In genomic region chr13:30408319-30409101, GRCh38 we compare ENCODE assay signal across 8 cellular contexts. TPM values are rescaled to one million over a fixed set of nuclear protein-coding genes. Genes with fewer than 3 reads are reported as not detected.
DNase-seq lines count a peak whose midpoint lies in the region; ATAC-seq and TF ChIP-seq lines count a peak whose summit lies in the region.

No MANE protein-coding gene starts in this region.

- peak overlapping the region; percentile 54 for H3K27ac ChIP-seq in temporal lobe (ENCODE audit: low read depth, low read length)

- ATAC-seq in HG03432 (IDR thresholded peaks at IDR 0.05; ENCODE audit: unreplicated experiment) (peak; percentile 92), omental fat pad (ENCODE audit: low FRiP score) (peak; percentile 96)

- peak overlapping the region; percentile 71 for H3K4me3 Mint-ChIP-seq in activated naive CD4-positive, alpha-beta T cell treated with anti-CD3 and anti-CD28 coated beads, Interleukin-2, amount 50 U/mL, for 24 hours

- H3K36me3 Mint-ChIP-seq in activated naive CD4-positive, alpha-beta T cell treated with anti-CD3 and anti-CD28 coated beads, Interleukin-2, amount 50 U/mL, for 24 hours, result no peaks in the 10 kb centered on the region

- TF ChIP-seq CTCF in omental fat pad (IDR thresholded peaks at IDR 0.05), result peak in 2 of 3 donors; percentile 4 to 41

- DNase-seq in AG20443 (ENCODE audit: low spot score), result peak; percentile 92
- DNase-seq in glomerular visceral epithelial cell (ENCODE audit: extremely low spot score), result peak; percentile 27
- peak; percentile 79 for DNase-seq in omental fat pad (ENCODE audit: low spot score)

- H3K9me3 Mint-ChIP-seq in activated naive CD4-positive, alpha-beta T cell treated with anti-CD3 and anti-CD28 coated beads, Interleukin-2, amount 50 U/mL, for 24 hours, result no peaks in the 10 kb centered on the region

- no peaks in the 10 kb centered on the region for H3K27me3 Mint-ChIP-seq in activated naive CD4-positive, alpha-beta T cell treated with anti-CD3 and anti-CD28 coated beads, Interleukin-2, amount 50 U/mL, for 24 hours

- TF ChIP-seq POLR2A in GM19193 (IDR thresholded peaks at IDR 0.05; ENCODE audit: extremely low read depth, insufficient read depth, insufficient read length), result peak; percentile 50
- TF ChIP-seq POLR2A in Raji (IDR thresholded peaks at IDR 0.05; ENCODE audit: insufficient read depth, low read depth, low read length), result 0 out of 2 replicates have a peak, but pooled peaks have one; percentile 37

- H3K27ac Mint-ChIP-seq in activated naive CD4-positive, alpha-beta T cell treated with anti-CD3 and anti-CD28 coated beads, Interleukin-2, amount 50 U/mL, for 24 hours, result peak overlapping the region; percentile 77

- peaks cover 41% of the 10 kb centered on the region for H3K4me1 Mint-ChIP-seq in activated naive CD4-positive, alpha-beta T cell treated with anti-CD3 and anti-CD28 coated beads, Interleukin-2, amount 50 U/mL, for 24 hours

RNA-seq across cellular contexts. Expression of gene UBE2L5, which starts 13.8 kb away (rescaled TPM):
- total RNA-seq in omental fat pad (1 to 10 TPM in 1 of 4 donors, not detected in 3; 1.6 TPM), temporal lobe (not detected)

RNA-seq across cellular contexts. Expression of gene HMGB1, which starts 57.2 kb away (rescaled TPM):
- total RNA-seq in omental fat pad, result 100 to 1,000 TPM; 209 to 262 (median 236) TPM
- total RNA-seq in temporal lobe, result 169 TPM

Comparison
In these comparisons a context has a peak if more than half of its experiments do, and no peak if none do; other contexts are left out.
1. Peak in every context shown above with its lines: DNase-seq, ATAC-seq and H3K27ac ChIP-seq.
2. DNase-seq: peak in every context shown above with its lines; median percentile 92 in AG20443; 79 in omental fat pad; 27 in glomerular visceral epithelial cell.